13 cellular contexts compared by ENCODE assay signal in the genomic region with DNA sequence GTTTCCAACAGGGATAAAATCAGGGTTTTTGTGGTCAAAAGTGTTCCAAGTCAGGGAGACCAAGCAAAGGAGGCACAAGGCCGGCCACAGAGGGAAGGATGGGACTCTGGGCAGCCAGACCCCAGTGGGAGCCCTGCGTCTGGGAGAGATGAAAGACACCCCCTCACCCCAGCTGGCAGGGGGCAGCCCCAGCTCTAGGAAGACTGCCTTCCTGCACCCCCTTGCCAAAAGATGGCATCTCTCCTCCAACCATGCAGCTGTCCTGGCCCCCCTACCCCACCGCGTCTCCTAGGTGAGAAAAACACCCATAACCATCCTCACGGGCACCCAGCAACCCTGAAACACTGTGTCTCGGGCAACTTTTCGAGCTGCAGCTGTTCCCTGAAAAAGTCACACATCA. TPM values are rescaled to one million over a fixed set of nuclear protein-coding genes. Genes with fewer than 3 reads are reported as not detected.
DNase-seq lines count a peak whose midpoint lies in the region; ATAC-seq and TF ChIP-seq lines count a peak whose summit lies in the region.
"Had no signal": no experiment of that assay in that cellular context is flagged by ENCODE, and none has a peak within 500 bp of the region (broad histone marks: within the 10 kb centered on the region; RNA-seq: fewer than 3 reads in every experiment).

No MANE protein-coding gene starts in this region.

- H3K27ac ChIP-seq in HCT116 (ENCODE audit: low read depth, low read length): peak overlapping the region; percentile 60
- H3K27ac ChIP-seq in adrenal gland: peak overlapping the region; percentile 66 to 90 (median 78)
- H3K27ac ChIP-seq in left lung: peak overlapping the region; percentile 91 to 99
- peak overlapping the region in 7 of 8 donors; percentile 55 to 91 (median 85) for H3K27ac ChIP-seq in spleen

- TF ChIP-seq CTCF in HCT116 (IDR thresholded peaks at IDR 0.05 in 2 of 3, conservative IDR thresholded peaks at IDR 0.05 in 1 of 3; ENCODE audit: borderline replicate concordance in 1 of 3, insufficient read depth in 1 of 3, low read depth in 2 of 3, low read length in 2 of 3) (no peak), adrenal gland (IDR thresholded peaks at IDR 0.05) (no peak), left lung (IDR thresholded peaks at IDR 0.05) (no peak), spleen (IDR thresholded peaks at IDR 0.05 in 8 of 11, conservative IDR thresholded peaks at IDR 0.05 in 3 of 11) (no peak)

- H3K9ac ChIP-seq in HCT116 (ENCODE audit: low read length): peak overlapping the region; percentile 53

- no peaks in the 10 kb centered on the region for H3K9me2 ChIP-seq in HCT116 (ENCODE audit: insufficient read depth)

- intact Hi-C loops in HCT116 (cut with micrococcal nuclease): no loop called here
- intact Hi-C loops in adrenal gland (cut with DNase I): no loop called here
- intact Hi-C loops in left lung (cut with DNase I): no loop called here
- intact Hi-C loops in spleen (cut with DNase I; ENCODE audit: low total_unique reads): no loop called here

- 93 to 95% (median 95%) methylated on average over 7 of the region's 7 CpGs for WGBS in adrenal gland, 4 donors
- WGBS in spleen, 5 donors: 85 to 97% (median 93%) methylated on average over 6 to 7 of the region's 7 CpGs

- H3K36me3 ChIP-seq in HCT116 (ENCODE audit: control insufficient read depth in 1 of 2, insufficient read depth in 2 of 2, low read length in 2 of 2): peaks cover 0 to 4% of the 10 kb centered on the region in 2 experiments; a peak in 1 of 4 replicates
- H3K36me3 ChIP-seq in adrenal gland (replicated peaks in 1 of 2): no peaks in the 10 kb centered on the region
- H3K36me3 ChIP-seq in left lung: no peaks in the 10 kb centered on the region
- H3K36me3 ChIP-seq in spleen: no peaks in the 10 kb centered on the region

- TF ChIP-seq RAD21 in HCT116 (IDR thresholded peaks at IDR 0.05; ENCODE audit: low read depth): no peak

- no peak overlapping the region for H2AFZ ChIP-seq in HCT116 (ENCODE audit: low read depth, low read length, poor library complexity, severe bottlenecking)

- H3K4me3 ChIP-seq in HCT116 (replicated peaks in 1 of 2; ENCODE audit: low read depth in 1 of 2, low read length in 2 of 2) (peak overlapping the region in 1 of 2 experiments; percentile 31; a peak in 1 of 4 replicates), adrenal gland (no peak overlapping the region), left lung (no peak overlapping the region), spleen (no peak overlapping the region)

- RAD21 ChIA-PET in HCT116 (lab: Charles Lee; ENCODE audit: low non-redundant PET in 1 of 2, low total read pairs in 2 of 2, uncharacterized antibody in 2 of 2, unreplicated experiment in 2 of 2): interaction anchor here (0.6 to 1.3 kb wide), 10 partner anchors 10 to 83 kb away, joined by 3 to 10 read pairs (median 3); no protein-coding TSS in a partner anchor

- H3K79me2 ChIP-seq in HCT116 (ENCODE audit: insufficient read depth, low read length): peaks cover 67% of the 10 kb centered on the region

- BruUV-seq in HCT116 (replicated peaks; lab: Mats Ljungman, UMichigan): no TSS peak

- CTCF ChIA-PET in HCT116 (lab: Charles Lee): interaction anchor here (0.9 to 1.7 kb wide), 7 partner anchors 11 to 96 kb away, joined by 3 to 13 read pairs (median 3); no protein-coding TSS in a partner anchor

- ATAC-seq in HCT116 (no peak), left lung (no peak), GM18502 (IDR thresholded peaks at IDR 0.05; ENCODE audit: poor library complexity, unreplicated experiment) (no peak), HG02678 (IDR thresholded peaks at IDR 0.05; ENCODE audit: unreplicated experiment) (no peak)

- H3K4me1 ChIP-seq in HCT116 (ENCODE audit: control insufficient read depth in 1 of 2, insufficient read depth in 2 of 2, low read length in 2 of 2) (peaks cover 71 to 97% of the 10 kb centered on the region in 2 experiments), adrenal gland (replicated peaks in 1 of 2) (peaks cover 33 to 50% of the 10 kb centered on the region in 2 donors), left lung (peaks cover 47 to 73% of the 10 kb centered on the region in 2 donors), spleen (peaks cover 24 to 77% (median 53%) of the 10 kb centered on the region in 6 donors)

- H4K20me1 ChIP-seq in HCT116 (ENCODE audit: insufficient read depth): no peaks in the 10 kb centered on the region

- POLR2A ChIA-PET in HCT116 (lab: Charles Lee): interaction anchor here (0.8 to 2.9 kb wide), 11 partner anchors 8 to 179 kb away, joined by 3 to 16 read pairs (median 5); partner anchors contain the start of genes DYNLL2 and SRSF1

- no peak for DNase-seq in HCT116 (ENCODE audit: low read depth, low spot score)
- DNase-seq in adrenal gland: no peak
- DNase-seq in left lung: no peak
- DNase-seq in spleen: no peak
- no peak for DNase-seq in erythroblast (lab: John Stamatoyannopoulos, UW)
- DNase-seq in epidermal melanocyte (ENCODE audit: insufficient read length, low spot score): no peak
- DNase-seq: activated CD4-positive, alpha-beta T cell treated with anti-CD3 and anti-CD28 coated beads, Interleukin-2, amount 50 U/mL, for 1 hour; activated naive CD4-positive, alpha-beta T cell treated with Interleukin-2 at 50 U/mL for 16 hours; NCI-H2171 treated with DMSO at 0.1 percent for 48 hours; stimulated activated CD4-positive, alpha-beta T cell treated with anti-CD3 and anti-CD28 coated beads, Interleukin-2, amount 100 ng/mL, for 24 hours had no signal

- H3K4me2 ChIP-seq in HCT116 (ENCODE audit: low read length): peak overlapping the region; percentile 69

- H3K27me3 ChIP-seq in HCT116 (ENCODE audit: insufficient read depth, low read length) (no peaks in the 10 kb centered on the region), adrenal gland (no peaks in the 10 kb centered on the region), left lung (no peaks in the 10 kb centered on the region), spleen (replicated peaks in 1 of 7) (peaks cover 0 to 12% (median 0%) of the 10 kb centered on the region in 7 donors)

- TF ChIP-seq POLR2A in HCT116 (IDR thresholded peaks at IDR 0.05; ENCODE audit: borderline replicate concordance, extremely low read depth, insufficient read depth, insufficient read length) (no peak), adrenal gland (IDR thresholded peaks at IDR 0.05) (no peak), spleen (IDR thresholded peaks at IDR 0.05) (no peak), erythroblast (IDR thresholded peaks at IDR 0.05; ENCODE audit: low read length) (no peak)

- no peaks in the 10 kb centered on the region for H3K9me3 ChIP-seq in HCT116 (ENCODE audit: control insufficient read depth in 1 of 2, insufficient read depth in 1 of 2, low read depth in 1 of 2, low read length in 2 of 2)
- no peaks in the 10 kb centered on the region for H3K9me3 ChIP-seq in adrenal gland (replicated peaks in 1 of 3)
- H3K9me3 ChIP-seq in left lung: no peaks in the 10 kb centered on the region
- H3K9me3 ChIP-seq in spleen: no peaks in the 10 kb centered on the region

TF ChIP-seq in HCT116, 20 proteins besides CTCF, POLR2A, EP300 and RAD21 (continues in another document):
- TF ChIP-seq EZH2 (IDR thresholded peaks at IDR 0.05) (no peak), ZNF274 (IDR thresholded peaks at IDR 0.05; ENCODE audit: low read depth, low read length) (no peak), EZH2phosphoT487 (IDR thresholded peaks at IDR 0.05; ENCODE audit: borderline replicate concordance) (no peak), TCF7L2 (IDR thresholded peaks at IDR 0.05; ENCODE audit: borderline replicate concordance, extremely low read depth, insufficient read depth, insufficient read length) (no peak), EGR1 (IDR thresholded peaks at IDR 0.05; ENCODE audit: low read depth) (no peak), SIN3A (IDR thresholded peaks at IDR 0.05; ENCODE audit: low read depth) (no peak), ZFX (IDR thresholded peaks at IDR 0.05) (no peak), JUND (IDR thresholded peaks at IDR 0.05) (no peak), YY1 (IDR thresholded peaks at IDR 0.05; ENCODE audit: extremely low read depth, insufficient replicate concordance, low read depth, low read length) (no peak)
- TF ChIP-seq, protein P1, sequence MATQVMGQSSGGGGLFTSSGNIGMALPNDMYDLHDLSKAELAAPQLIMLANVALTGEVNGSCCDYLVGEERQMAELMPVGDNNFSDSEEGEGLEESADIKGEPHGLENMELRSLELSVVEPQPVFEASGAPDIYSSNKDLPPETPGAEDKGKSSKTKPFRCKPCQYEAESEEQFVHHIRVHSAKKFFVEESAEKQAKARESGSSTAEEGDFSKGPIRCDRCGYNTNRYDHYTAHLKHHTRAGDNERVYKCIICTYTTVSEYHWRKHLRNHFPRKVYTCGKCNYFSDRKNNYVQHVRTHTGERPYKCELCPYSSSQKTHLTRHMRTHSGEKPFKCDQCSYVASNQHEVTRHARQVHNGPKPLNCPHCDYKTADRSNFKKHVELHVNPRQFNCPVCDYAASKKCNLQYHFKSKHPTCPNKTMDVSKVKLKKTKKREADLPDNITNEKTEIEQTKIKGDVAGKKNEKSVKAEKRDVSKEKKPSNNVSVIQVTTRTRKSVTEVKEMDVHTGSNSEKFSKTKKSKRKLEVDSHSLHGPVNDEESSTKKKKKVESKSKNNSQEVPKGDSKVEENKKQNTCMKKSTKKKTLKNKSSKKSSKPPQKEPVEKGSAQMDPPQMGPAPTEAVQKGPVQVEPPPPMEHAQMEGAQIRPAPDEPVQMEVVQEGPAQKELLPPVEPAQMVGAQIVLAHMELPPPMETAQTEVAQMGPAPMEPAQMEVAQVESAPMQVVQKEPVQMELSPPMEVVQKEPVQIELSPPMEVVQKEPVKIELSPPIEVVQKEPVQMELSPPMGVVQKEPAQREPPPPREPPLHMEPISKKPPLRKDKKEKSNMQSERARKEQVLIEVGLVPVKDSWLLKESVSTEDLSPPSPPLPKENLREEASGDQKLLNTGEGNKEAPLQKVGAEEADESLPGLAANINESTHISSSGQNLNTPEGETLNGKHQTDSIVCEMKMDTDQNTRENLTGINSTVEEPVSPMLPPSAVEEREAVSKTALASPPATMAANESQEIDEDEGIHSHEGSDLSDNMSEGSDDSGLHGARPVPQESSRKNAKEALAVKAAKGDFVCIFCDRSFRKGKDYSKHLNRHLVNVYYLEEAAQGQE (IDR thresholded peaks at IDR 0.05; ENCODE audit: low read depth): no peak

RNA-seq across cellular contexts. Expression of gene CUEDC1, which starts 51.3 kb away (rescaled TPM):
- total RNA-seq in HCT116 (2021; ENCODE audit: unreplicated experiment) (60.2 TPM), adrenal gland (10 to 100 TPM; 23.9 to 47.3 (median 39.1) TPM), left lung (10 to 100 TPM; 44.1 to 47.3 TPM), spleen (10 to 100 TPM; 13.2 to 23.5 (median 16.7) TPM)
- polyA plus RNA-seq in HCT116 (2012): 54.1 and 58.2 TPM in 2 replicates
- polyA plus RNA-seq in adrenal gland (10 to 100 TPM; 19.9 to 45.1 (median 40.1) TPM), spleen (10 to 100 TPM in 1 of 3 donors, 1 to 10 TPM in 2; 5.4 to 15.7 (median 5.4) TPM)
- total RNA-seq: CD4-positive, CD25-positive, alpha-beta regulatory T cell had no signal
- polyA plus RNA-seq: CD4-positive, CD25-positive, alpha-beta regulatory T cell had no signal

RNA-seq across cellular contexts. Expression of gene MRPS23, which starts 54.1 kb away (rescaled TPM):
- total RNA-seq in HCT116 (2021; ENCODE audit: unreplicated experiment): 109 TPM
- polyA plus RNA-seq in HCT116 (2012): 69.5 and 101 TPM in 2 replicates
- 10 to 100 TPM in 7 of 8 donors, 1 to 10 TPM in 1; 8.5 to 52.2 (median 36.6) TPM for total RNA-seq in adrenal gland
- polyA plus RNA-seq in adrenal gland: 10 to 100 TPM; 10.3 to 70.4 (median 10.8) TPM
- 10 to 100 TPM; 39.2 to 39.8 TPM for total RNA-seq in left lung
- total RNA-seq in spleen: 10 to 100 TPM in 6 of 7 donors, 1 to 10 TPM in 1; 7.3 to 26.4 (median 22.4) TPM
- 10 to 100 TPM; 13.9 to 29.2 (median 28.6) TPM for polyA plus RNA-seq in spleen
